ENCODE assay signal across 9 cellular contexts in genomic region chr5:141491323-141492167, GRCh38. TPM values are rescaled to one million over a fixed set of nuclear protein-coding genes. Genes with fewer than 3 reads are reported as not detected.
DNase-seq lines count a peak whose midpoint lies in the region; ATAC-seq lines count a peak whose summit lies in the region.
"Had no signal": no experiment of that assay in that cellular context is flagged by ENCODE, and none has a peak within 500 bp of the region (broad histone marks: within the 10 kb centered on the region; RNA-seq: fewer than 3 reads in every experiment).

No MANE protein-coding gene starts in this region.

- H3K4me1 Mint-ChIP-seq in activated CD4-positive, alpha-beta T cell treated with anti-CD3 and anti-CD28 coated beads for 36 hours = peaks cover 6% of the 10 kb centered on the region
- peaks cover 6% of the 10 kb centered on the region for H3K4me1 Mint-ChIP-seq in dendritic cell treated with granulocyte-macrophage colony-stimulating factor and Interleukin-4, amounts not matched to agents 40 ng/mL and 50 ng/mL, for 4 days (ENCODE audit: low read depth)
- H3K4me1 Mint-ChIP-seq in stimulated activated memory B cell treated with anti-CD40 and anti-IgM and Interleukin-4, amounts not matched to agents 10 μg/mL and 1 μg/mL and 100 μg/mL, for 72 hours = peaks cover 14% of the 10 kb centered on the region

- peak overlapping the region; percentile 61 for H3K4me3 Mint-ChIP-seq in activated CD4-positive, alpha-beta T cell treated with anti-CD3 and anti-CD28 coated beads for 36 hours
- peak overlapping the region; percentile 68 for H3K4me3 Mint-ChIP-seq in dendritic cell treated with granulocyte-macrophage colony-stimulating factor and Interleukin-4, amounts not matched to agents 40 ng/mL and 50 ng/mL, for 4 days
- H3K4me3 Mint-ChIP-seq in stimulated activated memory B cell treated with anti-CD40 and anti-IgM and Interleukin-4, amounts not matched to agents 10 μg/mL and 1 μg/mL and 100 μg/mL, for 72 hours = peak overlapping the region; percentile 86

- CTCF ChIA-PET in activated CD4-positive, alpha-beta T cell treated with anti-CD3 and anti-CD28 coated beads for 36 hours (lab: Charles Lee) = interaction anchor here (0.6 to 3.3 kb wide), 4 partner anchors 13 to 78 kb away, joined by 3 to 13 read pairs (median 4); partner anchors contain the start of gene PCDHGA10

- no peaks in the 10 kb centered on the region for H3K36me3 Mint-ChIP-seq in activated CD4-positive, alpha-beta T cell treated with anti-CD3 and anti-CD28 coated beads for 36 hours (ENCODE audit: low read depth)
- no peaks in the 10 kb centered on the region for H3K36me3 Mint-ChIP-seq in dendritic cell treated with granulocyte-macrophage colony-stimulating factor and Interleukin-4, amounts not matched to agents 40 ng/mL and 50 ng/mL, for 4 days (ENCODE audit: low read depth)
- H3K36me3 Mint-ChIP-seq in stimulated activated memory B cell treated with anti-CD40 and anti-IgM and Interleukin-4, amounts not matched to agents 10 μg/mL and 1 μg/mL and 100 μg/mL, for 72 hours = no peaks in the 10 kb centered on the region

- DNase-seq in activated CD4-positive, alpha-beta T cell treated with anti-CD3 and anti-CD28 coated beads for 36 hours = no peak
- no peak for DNase-seq in activated CD4-positive, alpha-beta T cell treated with anti-CD3 and anti-CD28 coated beads for 48 hours
- DNase-seq in superior temporal gyrus (ENCODE audit: extremely low spot score) (no peak), HUDEP-2 (lab: John Stamatoyannopoulos, UW; ENCODE audit: unreplicated experiment in 76 of 76) (no peak)
- no peak for DNase-seq in stimulated activated CD4-positive, alpha-beta T cell treated with anti-CD3 and anti-CD28 coated beads, Interleukin-12 subunit alpha, Interleukin-12 subunit beta, amount 100 ng/mL, for 4 hours
- DNase-seq: OCI-M1 had no signal

- intact Hi-C loops in activated CD4-positive, alpha-beta T cell treated with anti-CD3 and anti-CD28 coated beads for 36 hours (cut with DNase I, micrococcal nuclease) = no loop called here
- intact Hi-C loops in dendritic cell treated with granulocyte-macrophage colony-stimulating factor and Interleukin-4, amounts not matched to agents 40 ng/mL and 50 ng/mL, for 4 days (cut with micrococcal nuclease) = no loop called here

- POLR2A ChIA-PET in activated CD4-positive, alpha-beta T cell treated with anti-CD3 and anti-CD28 coated beads for 36 hours (lab: Charles Lee) = no interaction called here

- peak; percentile 28 for ATAC-seq in activated CD4-positive, alpha-beta T cell treated with anti-CD3 and anti-CD28 coated beads for 36 hours
- ATAC-seq in HG02938 (IDR thresholded peaks at IDR 0.05; ENCODE audit: unreplicated experiment) = peak; percentile 6
- peak; percentile 4 for ATAC-seq in stimulated activated memory B cell treated with anti-CD40 and anti-IgM and Interleukin-4, amounts not matched to agents 10 μg/mL and 1 μg/mL and 100 μg/mL, for 72 hours

- peaks cover 76% of the 10 kb centered on the region for H3K27me3 Mint-ChIP-seq in activated CD4-positive, alpha-beta T cell treated with anti-CD3 and anti-CD28 coated beads for 36 hours
- peaks cover 93% of the 10 kb centered on the region for H3K27me3 Mint-ChIP-seq in dendritic cell treated with granulocyte-macrophage colony-stimulating factor and Interleukin-4, amounts not matched to agents 40 ng/mL and 50 ng/mL, for 4 days
- peaks cover 74% of the 10 kb centered on the region for H3K27me3 Mint-ChIP-seq in stimulated activated memory B cell treated with anti-CD40 and anti-IgM and Interleukin-4, amounts not matched to agents 10 μg/mL and 1 μg/mL and 100 μg/mL, for 72 hours

- H3K27ac Mint-ChIP-seq in activated CD4-positive, alpha-beta T cell treated with anti-CD3 and anti-CD28 coated beads for 36 hours = peak overlapping the region; percentile 53
- no peak overlapping the region for H3K27ac Mint-ChIP-seq in dendritic cell treated with granulocyte-macrophage colony-stimulating factor and Interleukin-4, amounts not matched to agents 40 ng/mL and 50 ng/mL, for 4 days
- peak overlapping the region; percentile 65 for H3K27ac Mint-ChIP-seq in stimulated activated memory B cell treated with anti-CD40 and anti-IgM and Interleukin-4, amounts not matched to agents 10 μg/mL and 1 μg/mL and 100 μg/mL, for 72 hours

- H3K9me3 Mint-ChIP-seq in activated CD4-positive, alpha-beta T cell treated with anti-CD3 and anti-CD28 coated beads for 36 hours (ENCODE audit: low read depth) = no peaks in the 10 kb centered on the region
- H3K9me3 Mint-ChIP-seq in dendritic cell treated with granulocyte-macrophage colony-stimulating factor and Interleukin-4, amounts not matched to agents 40 ng/mL and 50 ng/mL, for 4 days = no peaks in the 10 kb centered on the region
- H3K9me3 Mint-ChIP-seq in stimulated activated memory B cell treated with anti-CD40 and anti-IgM and Interleukin-4, amounts not matched to agents 10 μg/mL and 1 μg/mL and 100 μg/mL, for 72 hours = no peaks in the 10 kb centered on the region

RNA-seq across cellular contexts. Expression of gene PCDHGC5, which starts 2.7 kb away (rescaled TPM):
- total RNA-seq in activated CD4-positive, alpha-beta T cell treated with anti-CD3 and anti-CD28 coated beads for 36 hours = not detected

RNA-seq across cellular contexts. Expression of gene PCDHGC4, which starts 6.7 kb away (rescaled TPM):
- total RNA-seq in activated CD4-positive, alpha-beta T cell treated with anti-CD3 and anti-CD28 coated beads for 36 hours = not detected

RNA-seq across cellular contexts. Expression of gene PCDHGC3, which starts 15.8 kb away (rescaled TPM):
- under 1 TPM; 0.16 to 0.34 TPM for total RNA-seq in activated CD4-positive, alpha-beta T cell treated with anti-CD3 and anti-CD28 coated beads for 36 hours
